In genomic region chr2:168932174-168932573, GRCh38 we compare ENCODE assay signal across 5 cellular contexts. TPM values are rescaled to one million over a fixed set of nuclear protein-coding genes. Genes with fewer than 3 reads are reported as not detected.
"Had no signal": no experiment of that assay in that cellular context is flagged by ENCODE, and none has a peak within 500 bp of the region (broad histone marks: within the 10 kb centered on the region; RNA-seq: fewer than 3 reads in every experiment).

No MANE protein-coding gene starts in this region.

RNA-seq across cellular contexts. Expression of gene G6PC2, which starts 31.1 kb away (rescaled TPM):
- total RNA-seq: HepG2, HT-29, HT1080, IMR-90 had no signal
- polyA plus RNA-seq: HepG2, IgD-negative memory B cell, IMR-90 had no signal

RNA-seq across cellular contexts. Expression of gene SPC25, which starts 41.9 kb away (rescaled TPM):
- polyA plus RNA-seq: IgD-negative memory B cell had no signal
